1 cellular context compared by ENCODE assay signal in genomic region chr14:55103005-55103640, GRCh38.
TF ChIP-seq lines count a peak whose summit lies in the region.

No MANE protein-coding gene starts in this region.

TF ChIP-seq in HepG2, 621 proteins besides CTCF, POLR2A, EP300 and RAD21 (continued from another document and continues in another):
- TF ChIP-seq ZNF503 (CRISPR knock-in tag; IDR thresholded peaks at IDR 0.05) = peak; percentile 50; the same call in 1 of the 2 replicates
- TF ChIP-seq LRRFIP1 (CRISPR knock-in tag; conservative IDR thresholded peaks at IDR 0.05) = no peak; the same call in 1 of the 2 replicates
- 0 out of 2 replicates have a peak, but pooled peaks have one; percentile 33 for TF ChIP-seq ATF1 (CRISPR knock-in tag; IDR thresholded peaks at IDR 0.05)
- peak; percentile 50; the same call in 1 of the 2 replicates for TF ChIP-seq KDM2A (CRISPR knock-in tag; IDR thresholded peaks at IDR 0.05; ENCODE audit: borderline replicate concordance, low read depth)
- no peak; the same call in 1 of the 2 replicates for TF ChIP-seq ZNF253 (CRISPR knock-in tag; IDR thresholded peaks at IDR 0.05; ENCODE audit: borderline replicate concordance)
- no peak for TF ChIP-seq SOX13 (IDR thresholded peaks at IDR 0.05)
- peak in 1 of 2 experiments; percentile 68; a peak in 1 of 4 replicates for TF ChIP-seq SOX13 (CRISPR knock-in tag; conservative IDR thresholded peaks at IDR 0.05 in 1 of 2, IDR thresholded peaks at IDR 0.05 in 1 of 2)
- peak; percentile 25; the same call in 1 of the 2 replicates for TF ChIP-seq TFDP1 (CRISPR knock-in tag; IDR thresholded peaks at IDR 0.05; ENCODE audit: borderline replicate concordance)
- no peak for TF ChIP-seq ZNF230 (CRISPR knock-in tag; IDR thresholded peaks at IDR 0.05)
- TF ChIP-seq ZNF207 (IDR thresholded peaks at IDR 0.05; ENCODE audit: borderline replicate concordance) = no peak
- no peak for TF ChIP-seq ZBTB44 (CRISPR knock-in tag; IDR thresholded peaks at IDR 0.05)
- no peak for TF ChIP-seq ATRX (CRISPR knock-in tag; IDR thresholded peaks at IDR 0.05; ENCODE audit: borderline replicate concordance)
- TF ChIP-seq ZNF256 (CRISPR knock-in tag; conservative IDR thresholded peaks at IDR 0.05) = no peak
- TF ChIP-seq ZNF24 (IDR thresholded peaks at IDR 0.05) = no peak
- TF ChIP-seq ZNF10 (CRISPR knock-in tag; IDR thresholded peaks at IDR 0.05; ENCODE audit: borderline replicate concordance, low read depth) = no peak
- no peak for TF ChIP-seq SP1 (IDR thresholded peaks at IDR 0.05)
- 0 out of 2 replicates have a peak, but pooled peaks have one; percentile 28 for TF ChIP-seq SP1 (CRISPR knock-in tag; IDR thresholded peaks at IDR 0.05)
- TF ChIP-seq TERF1 (CRISPR knock-in tag; IDR thresholded peaks at IDR 0.05) = no peak
- no peak for TF ChIP-seq CC2D1A (CRISPR knock-in tag; IDR thresholded peaks at IDR 0.05)
- TF ChIP-seq ZNF160 (CRISPR knock-in tag; IDR thresholded peaks at IDR 0.05) = no peak
- no peak for TF ChIP-seq SATB2 (CRISPR knock-in tag; IDR thresholded peaks at IDR 0.05)
- no peak for TF ChIP-seq ZNF646 (CRISPR knock-in tag; IDR thresholded peaks at IDR 0.05)
- TF ChIP-seq ZBTB21 (CRISPR knock-in tag; IDR thresholded peaks at IDR 0.05) = peak; percentile 17; the same call in 1 of the 2 replicates
- TF ChIP-seq TFDP2 (CRISPR knock-in tag; IDR thresholded peaks at IDR 0.05) = no peak
- 0 out of 2 replicates have a peak, but pooled peaks have one; percentile 58 for TF ChIP-seq FOXM1 (CRISPR knock-in tag; IDR thresholded peaks at IDR 0.05)
- TF ChIP-seq ZMYM4 (CRISPR knock-in tag; IDR thresholded peaks at IDR 0.05) = peak; percentile 56; the same call in 1 of the 2 replicates
- TF ChIP-seq POGK (CRISPR knock-in tag; conservative IDR thresholded peaks at IDR 0.05) = no peak
- no peak for TF ChIP-seq CCAR2 (optimal IDR thresholded peaks at IDR 0.05; ENCODE audit: low read depth, low read length)
- TF ChIP-seq NKX3-1 (CRISPR knock-in tag; IDR thresholded peaks at IDR 0.05) = peak; percentile 40; the same call in 1 of the 2 replicates
- TF ChIP-seq ZFP90 (CRISPR knock-in tag; IDR thresholded peaks at IDR 0.05; ENCODE audit: borderline replicate concordance) = 0 out of 2 replicates have a peak, but pooled peaks have one; percentile 72
- TF ChIP-seq DRAP1 (CRISPR knock-in tag; IDR thresholded peaks at IDR 0.05) = peak; percentile 84
- TF ChIP-seq ZFP36L2 (CRISPR knock-in tag; IDR thresholded peaks at IDR 0.05) = no peak; the same call in 1 of the 2 replicates
- peak; percentile 62; the same call in 1 of the 2 replicates for TF ChIP-seq LBX2 (CRISPR knock-in tag; IDR thresholded peaks at IDR 0.05; ENCODE audit: borderline replicate concordance)
- 0 out of 2 replicates have a peak, but pooled peaks have one; percentile 36 for TF ChIP-seq ZKSCAN8 (CRISPR knock-in tag; IDR thresholded peaks at IDR 0.05; ENCODE audit: borderline replicate concordance)
- TF ChIP-seq ZNF136 (CRISPR knock-in tag; IDR thresholded peaks at IDR 0.05; ENCODE audit: low read depth) = peak; percentile 79; the same call in 1 of the 2 replicates
- no peak for TF ChIP-seq ARNT2 (CRISPR knock-in tag; IDR thresholded peaks at IDR 0.05; ENCODE audit: low read depth)
- TF ChIP-seq SMC3 (IDR thresholded peaks at IDR 0.05; ENCODE audit: low read length) = 0 out of 2 replicates have a peak, but pooled peaks have one; percentile 32
- peak; percentile 67; the same call in 1 of the 2 replicates for TF ChIP-seq KDM4B (CRISPR knock-in tag; IDR thresholded peaks at IDR 0.05)
- no peak for TF ChIP-seq THAP7 (CRISPR knock-in tag; IDR thresholded peaks at IDR 0.05)
